Comparison of ENCODE assay signal across 15 cellular contexts in genomic region chr13:27794921-27795717, GRCh38. TPM values are rescaled to one million over a fixed set of nuclear protein-coding genes. Genes with fewer than 3 reads are reported as not detected.
DNase-seq lines count a peak whose midpoint lies in the region; ATAC-seq and TF ChIP-seq lines count a peak whose summit lies in the region.
"Had no signal": no experiment of that assay in that cellular context is flagged by ENCODE, and none has a peak within 500 bp of the region (broad histone marks: within the 10 kb centered on the region; RNA-seq: fewer than 3 reads in every experiment).

No MANE protein-coding gene starts in this region.

- no peaks in the 10 kb centered on the region for H3K9me3 ChIP-seq in neural cell (ENCODE audit: low read length)

- H4K20me1 ChIP-seq in neural cell (ENCODE audit: insufficient read depth) = no peaks in the 10 kb centered on the region
- H4K20me1 ChIP-seq: BLaER1 treated with 17β-estradiol and CSF1 and Interleukin-3, amounts not matched to agents 10 nM and 100 nM had no signal

- H3K9ac ChIP-seq in neural cell (ENCODE audit: low read length) = no peak overlapping the region
- H3K9ac ChIP-seq: BLaER1 treated with 17β-estradiol and CSF1 and Interleukin-3, amounts not matched to agents 10 nM and 100 nM had no signal

- TF ChIP-seq CTCF in endothelial cell (IDR thresholded peaks at IDR 0.05; ENCODE audit: unreplicated experiment) (no peak), neural cell (IDR thresholded peaks at IDR 0.05; ENCODE audit: poor library complexity, severe bottlenecking) (no peak)

- H3K79me2 ChIP-seq in neural cell (replicated peaks; ENCODE audit: insufficient read depth, low read length) = no peaks in the 10 kb centered on the region

- DNase-seq in activated effector memory CD4-positive, alpha-beta T cell treated with anti-CD3 and anti-CD28 coated beads, Interleukin-2, amount 50 U/mL, for 16 hours = peak; percentile 22
- no peak for DNase-seq in activated effector memory CD4-positive, alpha-beta T cell treated with Interleukin-2 at 50 U/mL for 16 hours
- no peak for DNase-seq in endothelial cell (ENCODE audit: low spot score)
- no peak for DNase-seq in posterior vena cava (ENCODE audit: low spot score)
- no peak for DNase-seq in AML-193 (lab: John Stamatoyannopoulos, UW)
- DNase-seq: CD8-positive, alpha-beta memory T cell; KBM-7; NCI-H1417 treated with DMSO at 0.1 percent for 48 hours; NCI-H2029; NCI-H510A; SHP77 treated with DMSO at 0.1 percent for 48 hours had no signal

- no peaks in the 10 kb centered on the region for H3F3A ChIP-seq in neural cell (ENCODE audit: insufficient read depth, low read length, poor library complexity, severe bottlenecking)

- H3K4me2 ChIP-seq in neural cell (ENCODE audit: low read length) = no peak overlapping the region
- H3K4me2 ChIP-seq: BLaER1 treated with 17β-estradiol and CSF1 and Interleukin-3, amounts not matched to agents 10 nM and 100 nM had no signal

- no peak for ATAC-seq in HG03108 (IDR thresholded peaks at IDR 0.05; ENCODE audit: unreplicated experiment)
- ATAC-seq: HCT116 had no signal

- H3K9me3 Mint-ChIP-seq in endothelial cell (ENCODE audit: unreplicated experiment) = no peaks in the 10 kb centered on the region

- no peak for TF ChIP-seq EP300 in neural cell (conservative IDR thresholded peaks at IDR 0.05; ENCODE audit: poor library complexity, severe bottlenecking)

- TF ChIP-seq RAD21 in neural cell (conservative IDR thresholded peaks at IDR 0.05) = no peak

- H3K27me3 Mint-ChIP-seq in endothelial cell (ENCODE audit: unreplicated experiment) = peaks cover 23% of the 10 kb centered on the region

- no peak overlapping the region for H3K27ac ChIP-seq in neural cell (ENCODE audit: low read length)
- H3K27ac ChIP-seq: BLaER1 treated with 17β-estradiol and CSF1 and Interleukin-3, amounts not matched to agents 10 nM and 100 nM had no signal

- no peak overlapping the region for H3K27ac Mint-ChIP-seq in endothelial cell (ENCODE audit: unreplicated experiment)

- no peaks in the 10 kb centered on the region for H3K36me3 ChIP-seq in neural cell (ENCODE audit: insufficient read depth, low read length)

- H3K4me1 Mint-ChIP-seq in endothelial cell (ENCODE audit: unreplicated experiment) = peaks cover 44% of the 10 kb centered on the region

- intact Hi-C loops in posterior vena cava (cut with DNase I) = no loop called here

- H2AFZ ChIP-seq in neural cell (ENCODE audit: low read depth, low read length) = no peak overlapping the region

- no peak overlapping the region for H3K4me3 ChIP-seq in neural cell (ENCODE audit: low read length)
- H3K4me3 ChIP-seq: BLaER1 treated with 17β-estradiol and CSF1 and Interleukin-3, amounts not matched to agents 10 nM and 100 nM had no signal

- peaks cover 9% of the 10 kb centered on the region for H3K36me3 Mint-ChIP-seq in endothelial cell (ENCODE audit: low read depth, unreplicated experiment)
- H3K36me3 Mint-ChIP-seq: CD8-positive, alpha-beta memory T cell had no signal

- peak overlapping the region; percentile 18 for H3K4me3 Mint-ChIP-seq in endothelial cell (ENCODE audit: unreplicated experiment)

- H3K27me3 ChIP-seq in neural cell (ENCODE audit: insufficient read depth, low read depth, low read length) = peaks cover 99% of the 10 kb centered on the region

- no peaks in the 10 kb centered on the region for H3K9me2 ChIP-seq in neural cell (ENCODE audit: insufficient read depth, low read length)

TF ChIP-seq in neural cell, 6 proteins besides CTCF, POLR2A, EP300 and RAD21:
- TF ChIP-seq POLR2AphosphoS5 (IDR thresholded peaks at IDR 0.05) (peak; percentile 58), TAF1 (IDR thresholded peaks at IDR 0.05; ENCODE audit: low read depth) (no peak), MXI1 (conservative IDR thresholded peaks at IDR 0.05; ENCODE audit: poor library complexity, severe bottlenecking) (no peak), REST (IDR thresholded peaks at IDR 0.05; ENCODE audit: borderline replicate concordance) (no peak), EZH2 (IDR thresholded peaks at IDR 0.05; ENCODE audit: borderline replicate concordance, insufficient read depth, low read length, poor library complexity, severe bottlenecking) (peak; percentile 79), SMC3 (conservative IDR thresholded peaks at IDR 0.05; ENCODE audit: poor library complexity) (no peak)

RNA-seq across cellular contexts. Expression of gene GSX1, which starts 2.8 kb away (rescaled TPM):
- total RNA-seq in endothelial cell (ENCODE audit: unreplicated experiment) (not detected), posterior vena cava (not detected)
- polyA plus RNA-seq in neural cell = not detected in 2 replicates
- polyA minus RNA-seq in neural cell = not detected in 2 replicates
- total RNA-seq: CD8-positive, alpha-beta memory T cell had no signal
- polyA plus RNA-seq: CD8-positive, alpha-beta memory T cell had no signal
